9 cellular contexts compared by ENCODE assay signal in genomic region chr6:75207211-75207984, GRCh38. TPM values are rescaled to one million over a fixed set of nuclear protein-coding genes. Genes with fewer than 3 reads are reported as not detected.
DNase-seq lines count a peak whose midpoint lies in the region; ATAC-seq and TF ChIP-seq lines count a peak whose summit lies in the region.
"Had no signal": no experiment of that assay in that cellular context is flagged by ENCODE, and none has a peak within 500 bp of the region (broad histone marks: within the 10 kb centered on the region; RNA-seq: fewer than 3 reads in every experiment).

No MANE protein-coding gene starts in this region.

- H3K4me3 ChIP-seq in GM23248: peak overlapping the region; percentile 98
- H3K4me3 ChIP-seq in gastrocnemius medialis: peak overlapping the region in 2 of 4 donors; percentile 9 to 57
- peak overlapping the region in 1 of 2 donors; percentile 9 for H3K4me3 ChIP-seq in testis

- H3F3A ChIP-seq in GM23248 (ENCODE audit: insufficient read depth): peaks cover 51% of the 10 kb centered on the region

- peak overlapping the region; percentile 89 for H3K27ac ChIP-seq in GM23248
- peak overlapping the region in 3 of 4 donors; percentile 32 to 57 (median 56) for H3K27ac ChIP-seq in gastrocnemius medialis
- no peak overlapping the region for H3K27ac ChIP-seq in testis

- peak overlapping the region; percentile 97 for H3K9ac ChIP-seq in GM23248

- H3K27ac Mint-ChIP-seq in activated T-cell treated with anti-CD3 and anti-CD28 coated beads, Interleukin-2, amount 50 U/mL, for 72 hours: no peak overlapping the region

- peak overlapping the region; percentile 86 for H2AFZ ChIP-seq in GM23248

- TF ChIP-seq POLR2A in gastrocnemius medialis (IDR thresholded peaks at IDR 0.05) (no peak), testis (IDR thresholded peaks at IDR 0.05) (no peak)

- no peaks in the 10 kb centered on the region for H4K20me1 ChIP-seq in GM23248 (ENCODE audit: insufficient read depth)

- ATAC-seq in activated T-cell treated with anti-CD3 and anti-CD28 coated beads, Interleukin-2, amount 50 U/mL, for 72 hours (replicated peaks in 1 of 2): peak; percentile 14 to 32
- ATAC-seq in left cardiac atrium: no peak
- no peak for ATAC-seq in gastrocnemius medialis
- ATAC-seq in GM21723 (IDR thresholded peaks at IDR 0.05; ENCODE audit: unreplicated experiment): no peak

- peak overlapping the region; percentile 39 to 78 for H3K4me3 Mint-ChIP-seq in activated T-cell treated with anti-CD3 and anti-CD28 coated beads, Interleukin-2, amount 50 U/mL, for 72 hours

- peaks cover 98% of the 10 kb centered on the region for H3K27me3 Mint-ChIP-seq in activated T-cell treated with anti-CD3 and anti-CD28 coated beads, Interleukin-2, amount 50 U/mL, for 72 hours (ENCODE audit: low read depth)

- in situ Hi-C loops in GM23248 (cut with MboI) (loop anchor here (25.0 kb wide), 3 partner anchors 795 to 1470 kb away; no protein-coding TSS in a partner anchor), gastrocnemius medialis (cut with MboI; ENCODE audit: low sequenced_read_pairs in 4 of 4) (loop anchor here (10.0 to 25.0 kb wide), 9 partner anchors 453 to 1545 kb away; partner anchors contain the start of gene SLC17A5 (in 1 of the 4))

- H3K9me2 ChIP-seq in GM23248 (ENCODE audit: insufficient read depth): no peaks in the 10 kb centered on the region

- peaks cover 20% of the 10 kb centered on the region for H3K4me1 ChIP-seq in GM23248 (ENCODE audit: insufficient read depth)
- H3K4me1 ChIP-seq in gastrocnemius medialis: peaks cover 5 to 27% of the 10 kb centered on the region in 2 donors
- H3K4me1 ChIP-seq in testis: peaks cover 18% of the 10 kb centered on the region

- no peaks in the 10 kb centered on the region for H3K9me3 ChIP-seq in GM23248 (ENCODE audit: low read depth)
- H3K9me3 ChIP-seq in gastrocnemius medialis: no peaks in the 10 kb centered on the region
- H3K9me3 ChIP-seq in testis: no peaks in the 10 kb centered on the region

- no peaks in the 10 kb centered on the region for H3K9me3 Mint-ChIP-seq in activated T-cell treated with anti-CD3 and anti-CD28 coated beads, Interleukin-2, amount 50 U/mL, for 72 hours

- TF ChIP-seq CTCF in gastrocnemius medialis (IDR thresholded peaks at IDR 0.05 in 4 of 5, conservative IDR thresholded peaks at IDR 0.05 in 1 of 5) (no peak), testis (IDR thresholded peaks at IDR 0.05) (no peak)

- 3 to 4% methylated on average over 31 to 33 of the region's 33 CpGs for WGBS in GM23248 (ENCODE audit: low coverage in 1 of 2, low lambda C conversion rate in 2 of 2, missing lambda C conversion rate in 2 of 2), 2 experiments
- 28 to 36% methylated on average over 30 to 33 of the region's 33 CpGs for WGBS in testis, 2 donors

- H3K27me3 ChIP-seq in GM23248 (replicated peaks; ENCODE audit: insufficient read depth) (no peaks in the 10 kb centered on the region), gastrocnemius medialis (peaks cover 30 to 50% (median 43%) of the 10 kb centered on the region in 3 donors), testis (no peaks in the 10 kb centered on the region)

- intact Hi-C loops in left cardiac atrium (cut with DNase I) (loop anchor here (10.0 kb wide), 6 partner anchors 113 to 1473 kb away; no protein-coding TSS in a partner anchor), gastrocnemius medialis (cut with DNase I; ENCODE audit: low total_unique reads) (loop anchor here (5.0 to 10.0 kb wide), 4 partner anchors 110 to 1693 kb away; no protein-coding TSS in a partner anchor), testis (cut with DNase I; ENCODE audit: low total_unique reads) (loop anchor here (10.0 kb wide), 2 partner anchors 793 to 1463 kb away; no protein-coding TSS in a partner anchor)

- H3K36me3 Mint-ChIP-seq in activated T-cell treated with anti-CD3 and anti-CD28 coated beads, Interleukin-2, amount 50 U/mL, for 72 hours (ENCODE audit: insufficient read depth in 2 of 2): peaks cover 0 to 1% of the 10 kb centered on the region in 2 donors

- H3K36me3 ChIP-seq in GM23248 (ENCODE audit: low read depth) (no peaks in the 10 kb centered on the region; the same call in 1 of the 2 replicates), gastrocnemius medialis (no peaks in the 10 kb centered on the region), testis (ENCODE audit: low read depth, missing control alignments) (no peaks in the 10 kb centered on the region)

- H3K79me2 ChIP-seq in GM23248 (ENCODE audit: insufficient read depth): peaks cover 33% of the 10 kb centered on the region

- H3K4me1 Mint-ChIP-seq in activated T-cell treated with anti-CD3 and anti-CD28 coated beads, Interleukin-2, amount 50 U/mL, for 72 hours (ENCODE audit: low read depth): peaks cover 56% of the 10 kb centered on the region

- H3K4me2 ChIP-seq in GM23248 (ENCODE audit: unreplicated experiment): peak overlapping the region; percentile 96

- DNase-seq in GM23248: peak; percentile 73
- DNase-seq in activated T-cell treated with anti-CD3 and anti-CD28 coated beads, Interleukin-2, amount 50 U/mL, for 72 hours: peak; percentile 14 to 16
- peak; percentile 28 for DNase-seq in left cardiac atrium
- no peak for DNase-seq in gastrocnemius medialis
- DNase-seq in testis: no peak
- DNase-seq in NCI-H128 (lab: John Stamatoyannopoulos, UW; ENCODE audit: unreplicated experiment): no peak
- DNase-seq in medulla oblongata (ENCODE audit: extremely low spot score): no peak
- DNase-seq: NCI-H2171 had no signal

RNA-seq across cellular contexts. Expression of gene COL12A1, which starts 1.5 kb away (rescaled TPM):
- total RNA-seq in GM23248 (2014; rRNA removed; shearing (Covaris generic)): 1,033 and 1,064 TPM in 2 replicates
- polyA plus RNA-seq in GM23248 (2016; fragmentation: Nextera tagmentation; extraction: Ambion mirVana) (232 and 253 TPM in 2 replicates), testis (ENCODE audit: insufficient read depth, low read depth, low replicate concordance) (27.3 TPM)
- not detected for total RNA-seq in activated T-cell treated with anti-CD3 and anti-CD28 coated beads, Interleukin-2, amount 50 U/mL, for 72 hours
- total RNA-seq in left cardiac atrium (10 to 100 TPM; 23.2 to 33.6 TPM), gastrocnemius medialis (10 to 100 TPM; 17.2 to 30.5 (median 22.4) TPM), testis (10 to 100 TPM; 11.4 to 13.6 TPM)

RNA-seq across cellular contexts. Expression of gene COX7A2, which starts 36.2 kb away (rescaled TPM):
- total RNA-seq in GM23248 (2014; rRNA removed; shearing (Covaris generic)): 166 and 545 TPM in 2 replicates
- polyA plus RNA-seq in GM23248 (2016; fragmentation: Nextera tagmentation; extraction: Ambion mirVana) (666 and 696 TPM in 2 replicates), testis (ENCODE audit: insufficient read depth, low read depth, low replicate concordance) (1,268 TPM)
- total RNA-seq in activated T-cell treated with anti-CD3 and anti-CD28 coated beads, Interleukin-2, amount 50 U/mL, for 72 hours: 100 to 1,000 TPM; 311 to 325 TPM
- total RNA-seq in left cardiac atrium (100 to 1,000 TPM; 689 to 799 TPM), gastrocnemius medialis (100 to 1,000 TPM; 166 to 413 (median 222) TPM), testis (100 to 1,000 TPM; 154 to 167 TPM)

Comparison
In these comparisons a context has a peak if more than half of its experiments do, and no peak if none do; other contexts are left out.
1. DNase-seq: peak in GM23248 (single experiment), activated T-cell treated with anti-CD3 and anti-CD28 coated beads, Interleukin-2, amount 50 U/mL, for 72 hours (2 of 2) and left cardiac atrium (single experiment); none in gastrocnemius medialis (0 of 2), testis (single experiment), NCI-H128 (single experiment) and medulla oblongata (single experiment).
2. H3K27ac ChIP-seq: peak in GM23248 (single experiment) and gastrocnemius medialis (3 of 4); none in testis (0 of 2).
3. ATAC-seq: peak in activated T-cell treated with anti-CD3 and anti-CD28 coated beads, Interleukin-2, amount 50 U/mL, for 72 hours (2 of 2); none in left cardiac atrium (0 of 2), gastrocnemius medialis (0 of 2) and GM21723 (single experiment).
4. RNA of gene COL12A1, which starts 1.5 kb away (total RNA-seq): 1,033 to 1,064 TPM in GM23248; 23.2 to 33.6 TPM in left cardiac atrium, 17.2 to 30.5 TPM in gastrocnemius medialis, 11.4 to 13.6 TPM in testis and not detected in activated T-cell treated with anti-CD3 and anti-CD28 coated beads, Interleukin-2, amount 50 U/mL, for 72 hours; every median in the first group is over 10 times any median in the second.